ENCODE assay signal across 9 cellular contexts in the genomic region with DNA sequence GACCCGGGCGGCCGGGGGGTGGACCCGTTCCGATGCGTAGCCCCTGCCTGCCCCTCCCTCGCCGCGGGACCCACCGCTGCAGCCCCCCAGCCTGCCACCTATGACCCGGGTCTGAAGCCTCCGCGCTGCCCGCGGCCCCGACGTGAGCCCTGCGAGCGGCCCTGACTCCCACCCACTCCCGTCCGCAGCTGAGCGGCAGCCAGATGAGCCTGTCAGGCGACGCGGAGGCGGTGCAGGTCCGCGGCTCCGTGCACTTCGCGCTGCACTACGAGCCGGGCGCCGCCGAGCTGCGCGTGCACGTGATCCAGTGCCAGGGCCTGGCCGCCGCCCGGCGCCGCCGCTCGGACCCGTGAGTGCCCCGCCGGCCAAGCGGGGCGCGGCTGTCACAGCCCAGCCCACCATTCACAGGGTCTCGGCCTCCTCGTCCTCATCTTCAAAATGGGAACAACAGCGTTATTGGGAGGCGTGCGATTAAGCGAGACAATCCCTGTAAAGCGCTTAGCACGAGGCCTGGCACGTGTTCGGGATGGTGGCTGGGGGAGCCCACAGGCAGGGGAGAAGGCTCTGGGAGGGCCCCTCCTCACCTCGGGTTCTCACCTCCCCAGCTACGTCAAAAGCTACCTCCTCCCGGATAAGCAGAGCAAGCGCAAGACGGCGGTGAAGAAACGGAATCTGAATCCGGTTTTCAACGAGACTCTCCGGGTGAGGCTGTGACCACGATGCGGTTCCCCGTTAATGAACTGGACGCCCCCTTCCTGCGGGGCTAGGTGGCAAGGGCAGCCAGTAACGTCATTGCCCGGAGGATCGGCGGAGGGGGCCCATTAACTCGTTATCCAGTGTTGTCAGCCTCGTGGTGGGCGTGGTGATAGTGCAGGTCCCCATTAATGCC. TPM values are rescaled to one million over a fixed set of nuclear protein-coding genes. Genes with fewer than 3 reads are reported as not detected.
A peak's percentile ranks its signal among the peaks of the same experiment; 100 is the strongest.
DNase-seq lines count a peak whose midpoint lies in the region; ATAC-seq and TF ChIP-seq lines count a peak whose summit lies in the region.
"Had no signal": no experiment of that assay in that cellular context is flagged by ENCODE, and none has a peak within 500 bp of the region (broad histone marks: within the 10 kb centered on the region; RNA-seq: fewer than 3 reads in every experiment).

No MANE protein-coding gene starts in this region.

- H3K79me2 ChIP-seq in fibroblast of lung (ENCODE audit: control insufficient read depth, insufficient read depth, low read length): no peaks in the 10 kb centered on the region

- H3K36me3 Mint-ChIP-seq in nephron (ENCODE audit: low read depth): no peaks in the 10 kb centered on the region

- H3K4me3 ChIP-seq in fibroblast of lung (replicated peaks in 1 of 4; ENCODE audit: control extremely low read depth in 1 of 4, insufficient read depth in 1 of 4, low read depth in 3 of 4, low read length in 4 of 4): peak overlapping the region in 3 of 4 experiments; percentile 21 to 51 (median 29)

- ATAC-seq in HG03521 (IDR thresholded peaks at IDR 0.05; ENCODE audit: unreplicated experiment) (no peak), GM19455 (IDR thresholded peaks at IDR 0.05; ENCODE audit: unreplicated experiment) (no peak), HG03196 (IDR thresholded peaks at IDR 0.05; ENCODE audit: unreplicated experiment) (no peak)

- H3K27me3 ChIP-seq in fibroblast of lung (ENCODE audit: control insufficient read depth, insufficient read depth, low read length): no peaks in the 10 kb centered on the region

- H4K20me1 ChIP-seq in fibroblast of lung (ENCODE audit: control insufficient read depth, extremely low read depth, insufficient read depth, low read length): no peaks in the 10 kb centered on the region

- peaks cover 29% of the 10 kb centered on the region for H3K27me3 Mint-ChIP-seq in nephron (ENCODE audit: low read depth)
- H3K27me3 Mint-ChIP-seq: CD4-positive, CD25-positive, alpha-beta regulatory T cell had no signal

- H3K4me2 ChIP-seq in fibroblast of lung (ENCODE audit: extremely low read depth, insufficient read depth, low read length): peak overlapping the region; percentile 78

- peak overlapping the region; percentile 2 for H3K9ac ChIP-seq in fibroblast of lung (ENCODE audit: insufficient read depth, low read length)

- H3K27ac ChIP-seq in fibroblast of lung (ENCODE audit: insufficient read depth, low read length): no peak overlapping the region

- no peaks in the 10 kb centered on the region for H3K9me3 Mint-ChIP-seq in nephron
- H3K9me3 Mint-ChIP-seq: CD4-positive, CD25-positive, alpha-beta regulatory T cell had no signal

- H3K4me1 ChIP-seq in fibroblast of lung (ENCODE audit: control insufficient read depth, extremely low read depth, insufficient read depth, low read length): no peaks in the 10 kb centered on the region

- H3K36me3 ChIP-seq in fibroblast of lung (ENCODE audit: control insufficient read depth, insufficient read depth, low read length): no peaks in the 10 kb centered on the region

- H3K27ac Mint-ChIP-seq in nephron: no peak overlapping the region

- TF ChIP-seq CTCF in fibroblast of lung (conservative IDR thresholded peaks at IDR 0.05 in 1 of 2, IDR thresholded peaks at IDR 0.05 in 1 of 2; ENCODE audit: low read depth in 1 of 2, low read length in 2 of 2): no peak
- TF ChIP-seq CTCF in nephron (IDR thresholded peaks at IDR 0.05; ENCODE audit: unreplicated experiment in 3 of 3): no peak

- no peaks in the 10 kb centered on the region for H3K4me1 Mint-ChIP-seq in nephron

- no peaks in the 10 kb centered on the region for H3K9me3 ChIP-seq in fibroblast of lung (ENCODE audit: control insufficient read depth, insufficient read depth, low read depth, low read length)

- H2AFZ ChIP-seq in fibroblast of lung (ENCODE audit: low read length): no peak overlapping the region

- peak overlapping the region; percentile 57 to 80 (median 72) for H3K4me3 Mint-ChIP-seq in nephron

- peak; percentile 55 to 74 for DNase-seq in NCI-H2081 (lab: John Stamatoyannopoulos, UW)
- no peak for DNase-seq in NCI-H2081 treated with DMSO at 0.1 percent for 48 hours (lab: John Stamatoyannopoulos, UW)
- DNase-seq in RKO (ENCODE audit: low spot score): peak; percentile 89
- peak; percentile 60 to 78 for DNase-seq in fibroblast of lung (ENCODE audit: low read depth in 2 of 2)

RNA-seq across cellular contexts. Expression of gene SYTL1, which starts 8.2 kb away (rescaled TPM):
- total RNA-seq in fibroblast of lung: under 0.01 and 0.17 TPM in 2 replicates
- polyA plus RNA-seq in fibroblast of lung: 0.02 and 0.03 TPM in 2 replicates
- 0.12 and 0.15 TPM in 2 replicates for polyA plus RNA-seq in fibroblast of lung (2012)
- polyA minus RNA-seq in fibroblast of lung (ENCODE audit: low replicate concordance): 2.4 TPM in 1 of 2 replicates, not detected in the other

RNA-seq across cellular contexts. Expression of gene MAP3K6, which starts 16.7 kb away (rescaled TPM):
- total RNA-seq in fibroblast of lung: 8.3 and 12.1 TPM in 2 replicates
- 9.0 and 11.5 TPM in 2 replicates for polyA plus RNA-seq in fibroblast of lung
- polyA plus RNA-seq in fibroblast of lung (2012): 25.2 and 36.2 TPM in 2 replicates
- polyA minus RNA-seq in fibroblast of lung (ENCODE audit: low replicate concordance): 31.1 and 43.4 TPM in 2 replicates

RNA-seq across cellular contexts. Expression of gene FCN3, which starts 24.6 kb away (rescaled TPM):
- not detected in 2 replicates for total RNA-seq in fibroblast of lung
- not detected in 2 replicates for polyA plus RNA-seq in fibroblast of lung
- polyA plus RNA-seq in fibroblast of lung (2012): 0.22 TPM in 1 of 2 replicates, not detected in the other
- not detected in 2 replicates for polyA minus RNA-seq in fibroblast of lung (ENCODE audit: low replicate concordance)
- total RNA-seq: CD4-positive, CD25-positive, alpha-beta regulatory T cell had no signal
- polyA plus RNA-seq: CD4-positive, CD25-positive, alpha-beta regulatory T cell had no signal

RNA-seq across cellular contexts. Expression of gene TMEM222, which starts 28.1 kb away (rescaled TPM):
- 16.2 and 21.6 TPM in 2 replicates for total RNA-seq in fibroblast of lung
- 37.1 and 39.9 TPM in 2 replicates for polyA plus RNA-seq in fibroblast of lung
- 44.4 and 49.0 TPM in 2 replicates for polyA plus RNA-seq in fibroblast of lung (2012)
- 88.2 and 99.9 TPM in 2 replicates for polyA minus RNA-seq in fibroblast of lung (ENCODE audit: low replicate concordance)

RNA-seq across cellular contexts. Expression of gene CD164L2, which starts 33.1 kb away (rescaled TPM):
- total RNA-seq in fibroblast of lung: not detected in 2 replicates
- not detected in 2 replicates for polyA plus RNA-seq in fibroblast of lung
- not detected in 2 replicates for polyA plus RNA-seq in fibroblast of lung (2012)
- not detected in 2 replicates for polyA minus RNA-seq in fibroblast of lung (ENCODE audit: low replicate concordance)
- total RNA-seq: CD4-positive, CD25-positive, alpha-beta regulatory T cell had no signal
- polyA plus RNA-seq: CD4-positive, CD25-positive, alpha-beta regulatory T cell had no signal
